ENCODE assay signal across 15 cellular contexts in the genomic region with DNA sequence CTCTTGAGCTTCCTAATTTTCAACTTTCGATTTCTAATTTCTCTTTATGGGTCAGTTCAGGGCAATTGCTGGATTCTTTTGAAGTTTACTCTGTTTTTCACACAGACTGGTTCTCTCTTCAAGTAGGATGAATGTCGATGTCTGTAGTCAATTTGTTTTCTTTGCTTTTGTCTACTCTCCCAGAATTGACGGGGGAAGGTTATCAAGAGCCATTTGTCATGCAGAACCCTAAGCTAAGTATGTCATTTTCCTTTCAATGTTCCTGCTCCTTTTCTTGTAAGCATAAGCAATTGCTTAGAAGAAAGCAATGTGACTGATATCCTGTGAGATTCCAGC. TPM values are rescaled to one million over a fixed set of nuclear protein-coding genes. Genes with fewer than 3 reads are reported as not detected.
DNase-seq lines count a peak whose midpoint lies in the region; FAIRE-seq and TF ChIP-seq lines count a peak whose summit lies in the region.
"Had no signal": no experiment of that assay in that cellular context is flagged by ENCODE, and none has a peak within 500 bp of the region (broad histone marks: within the 10 kb centered on the region; RNA-seq: fewer than 3 reads in every experiment).

No MANE protein-coding gene starts in this region.

- TF ChIP-seq CTCF in AG04450 (IDR thresholded peaks at IDR 0.05; ENCODE audit: low read depth, low read length), result no peak

- CTCF ChIA-PET in AG04450 (lab: Charles Lee), result interaction anchor here (0.8 to 1.4 kb wide), 2 partner anchors 10 to 158 kb away, joined by 3 to 4 read pairs; no protein-coding TSS in a partner anchor

- 55% methylated on average over 3 of the region's 3 CpGs for WGBS in HUES64

- no peak for DNase-seq in AG04450 (ENCODE audit: low read depth, low spot score)
- DNase-seq in caudate nucleus (lab: John Stamatoyannopoulos, UW), result no peak
- DNase-seq in medulla oblongata (ENCODE audit: extremely low spot score), result peak; percentile 18
- DNase-seq in KG1 (lab: John Stamatoyannopoulos, UW), result no peak
- DNase-seq in substantia nigra (lab: John Stamatoyannopoulos, UW), result no peak
- no peak for DNase-seq in NCI-H187 treated with DMSO at 0.1 percent for 48 hours (lab: John Stamatoyannopoulos, UW)
- DNase-seq in urothelium cell line (ENCODE audit: low spot score), result no peak
- DNase-seq: activated CD4-positive, alpha-beta T cell treated with anti-CD3 and anti-CD28 coated beads for 36 hours; activated CD8-positive, alpha-beta memory T cell treated with anti-CD3 and anti-CD28 coated beads, Interleukin-2, amount 50 U/mL, for 4 hours; NCI-H1694 treated with DMSO at 0.1 percent for 48 hours; stimulated activated CD4-positive, alpha-beta T cell treated with anti-CD3 and anti-CD28 coated beads, Interleukin-1b, Interleukin-23, amount 100 ng/mL, for 48 hours; T-helper 9 cell had no signal

- peak overlapping the region; percentile 8; the same call in 1 of the 2 replicates for H3K4me3 ChIP-seq in AG04450 (ENCODE audit: low read depth, low read length)
- H3K4me3 ChIP-seq in HUES64 (ENCODE audit: low read length), result no peak overlapping the region
- H3K4me3 ChIP-seq: right atrium auricular region had no signal

- H3K27me3 ChIP-seq in AG04450 (ENCODE audit: control insufficient read depth, insufficient read depth, low read length), result no peaks in the 10 kb centered on the region
- H3K27me3 ChIP-seq in HUES64 (ENCODE audit: insufficient read depth, low read length), result no peaks in the 10 kb centered on the region
- H3K27me3 ChIP-seq: right atrium auricular region had no signal

- no peaks in the 10 kb centered on the region for H3K36me3 ChIP-seq in HUES64 (ENCODE audit: insufficient read depth, low read length)
- H3K36me3 ChIP-seq: neutrophil, right atrium auricular region had no signal

- FAIRE-seq in urothelium cell line (lab: Jason Lieb, UNC), result no peak

- no peak overlapping the region for H3K9ac ChIP-seq in HUES64 (ENCODE audit: low read depth, low read length)

- POLR2A ChIA-PET in AG04450 (lab: Yijun Ruan, JAX), result interaction anchor here (0.9 kb wide), 1 partner anchor 75 kb away, joined by 3 read pairs; no protein-coding TSS in a partner anchor

- no peak overlapping the region for H3K27ac ChIP-seq in AG04450 (ENCODE audit: low read depth, low read length)
- peak overlapping the region; percentile 47; the same call in 1 of the 2 replicates for H3K27ac ChIP-seq in HUES64 (ENCODE audit: low read depth, low read length)
- H3K27ac ChIP-seq in caudate nucleus (ENCODE audit: low read depth, low read length), result peak overlapping the region; percentile 41
- no peak overlapping the region for H3K27ac ChIP-seq in substantia nigra (ENCODE audit: low read depth, low read length, poor library complexity, severe bottlenecking)
- H3K27ac ChIP-seq: neutrophil, right atrium auricular region had no signal

- H3K9me3 ChIP-seq in AG04450 (ENCODE audit: control insufficient read depth, insufficient read depth, low read length) (no peaks in the 10 kb centered on the region), HUES64 (ENCODE audit: insufficient read depth, low read depth, low read length) (no peaks in the 10 kb centered on the region)
- H3K9me3 ChIP-seq: neutrophil, right atrium auricular region had no signal

- peaks cover 14% of the 10 kb centered on the region for H3K4me1 ChIP-seq in HUES64 (ENCODE audit: insufficient read depth, low read length)
- H3K4me1 ChIP-seq: right atrium auricular region had no signal

RNA-seq across cellular contexts. Expression of gene SLC39A12, which starts 53.7 kb away (rescaled TPM):
- polyA plus RNA-seq in AG04450 (2011; rRNA removed), result not detected in 2 replicates
- polyA minus RNA-seq in AG04450 (2011; rRNA and poly(A)+ RNA removed), result not detected in 2 replicates
- not detected for polyA plus RNA-seq in HUES64 (2013, experiment 1 of 2)
- polyA plus RNA-seq in HUES64 (2013, experiment 2 of 2), result not detected

Comparison
In these comparisons a context has a peak if more than half of its experiments do, and no peak if none do; other contexts are left out.
1. H3K27ac ChIP-seq: peak in HUES64 (single experiment) and caudate nucleus (single experiment); none in AG04450 (single experiment) and substantia nigra (single experiment).